ENCODE assay signal across 17 cellular contexts in genomic region chr5:117376748-117377147, GRCh38.
DNase-seq lines count a peak whose midpoint lies in the region; FAIRE-seq and TF ChIP-seq lines count a peak whose summit lies in the region.
"Had no signal": no experiment of that assay in that cellular context is flagged by ENCODE, and none has a peak within 500 bp of the region (broad histone marks: within the 10 kb centered on the region; RNA-seq: fewer than 3 reads in every experiment).

No MANE protein-coding gene starts in this region.

- no peak overlapping the region for H3K4me3 Mint-ChIP-seq in endothelial cell (ENCODE audit: unreplicated experiment)
- H3K4me3 Mint-ChIP-seq: CD4-positive, alpha-beta memory T cell; HFFc6 had no signal

- peak; percentile 18 for FAIRE-seq in GM19239 (lab: Jason Lieb, UNC)
- FAIRE-seq: G401.6, GM12892, H54 had no signal

- H3K27me3 Mint-ChIP-seq in endothelial cell (ENCODE audit: unreplicated experiment) = peaks cover 2% of the 10 kb centered on the region
- H3K27me3 Mint-ChIP-seq: CD4-positive, alpha-beta memory T cell had no signal

- no peak overlapping the region for H3K27ac ChIP-seq in prostate gland

- H3K9me3 Mint-ChIP-seq in endothelial cell (ENCODE audit: unreplicated experiment) = no peaks in the 10 kb centered on the region

- no peak for TF ChIP-seq POLR2A in prostate gland (IDR thresholded peaks at IDR 0.05)

- no peaks in the 10 kb centered on the region for H3K4me1 Mint-ChIP-seq in endothelial cell (ENCODE audit: unreplicated experiment)
- H3K4me1 Mint-ChIP-seq: CD4-positive, alpha-beta memory T cell had no signal

- H3K9me3 ChIP-seq in prostate gland = no peaks in the 10 kb centered on the region
- H3K9me3 ChIP-seq: HAP-1 had no signal

- H3K36me3 Mint-ChIP-seq in endothelial cell (ENCODE audit: low read depth, unreplicated experiment) = no peaks in the 10 kb centered on the region
- H3K36me3 Mint-ChIP-seq: CD4-positive, alpha-beta memory T cell had no signal

- 52% methylated on average over 2 of the region's 2 CpGs for WGBS in prostate gland

- TF ChIP-seq CTCF in prostate gland (IDR thresholded peaks at IDR 0.05) = no peak
- no peak for TF ChIP-seq CTCF in endothelial cell (IDR thresholded peaks at IDR 0.05; ENCODE audit: unreplicated experiment)

- intact Hi-C loops in prostate gland (cut with DNase I) = no loop called here

- no peaks in the 10 kb centered on the region for H3K4me1 ChIP-seq in prostate gland (replicated peaks)

- no peak for DNase-seq in GM19239 (ENCODE audit: insufficient read length, low spot score)
- DNase-seq in NCI-H69 (lab: John Stamatoyannopoulos, UW) = peak; percentile 10
- DNase-seq in left kidney (ENCODE audit: low read depth, low spot score) = peak; percentile 9
- DNase-seq in prostate gland (ENCODE audit: low spot score) = no peak
- DNase-seq in GM19238 (ENCODE audit: insufficient read length, low spot score) = no peak
- DNase-seq in endothelial cell (ENCODE audit: low spot score) = no peak
- DNase-seq: Calu3; CD4-positive, alpha-beta memory T cell; COR-L47; DMS53; DMS79 treated with DMSO at 0.1 percent for 48 hours; GOT3; HFFc6 had no signal

- H3K36me3 ChIP-seq in prostate gland = no peaks in the 10 kb centered on the region
- H3K36me3 ChIP-seq: HAP-1 had no signal

- H3K27me3 ChIP-seq in prostate gland (replicated peaks; ENCODE audit: insufficient read depth) = no peaks in the 10 kb centered on the region

- H3K4me3 ChIP-seq in prostate gland = no peak overlapping the region
- H3K4me3 ChIP-seq: HAP-1 had no signal

- no peak overlapping the region for H3K27ac Mint-ChIP-seq in endothelial cell (ENCODE audit: unreplicated experiment)
- H3K27ac Mint-ChIP-seq: CD4-positive, alpha-beta memory T cell; HFFc6 had no signal

Comparison
In these comparisons a context has a peak if more than half of its experiments do, and no peak if none do; other contexts are left out.
1. DNase-seq: peak in NCI-H69 (single experiment) and left kidney (single experiment); none in GM19239 (single experiment), prostate gland (single experiment), GM19238 (single experiment) and endothelial cell (single experiment).